Comparison of ENCODE assay signal across 9 cellular contexts in genomic region chr1:38728176-38728908, GRCh38.
DNase-seq lines count a peak whose midpoint lies in the region; ATAC-seq and TF ChIP-seq lines count a peak whose summit lies in the region.
"Had no signal": no experiment of that assay in that cellular context is flagged by ENCODE, and none has a peak within 500 bp of the region (broad histone marks: within the 10 kb centered on the region; RNA-seq: fewer than 3 reads in every experiment).

No MANE protein-coding gene starts in this region.

- H3K27me3 ChIP-seq in kidney epithelial cell (ENCODE audit: control insufficient read depth, insufficient read depth, low read length) = peaks cover 16% of the 10 kb centered on the region

- no peaks in the 10 kb centered on the region for H3K36me3 ChIP-seq in kidney epithelial cell (ENCODE audit: control insufficient read depth, insufficient read depth, low read length)

- no peaks in the 10 kb centered on the region for H3K36me3 Mint-ChIP-seq in activated CD4-positive, alpha-beta T cell treated with anti-CD3 and anti-CD28 coated beads for 36 hours (ENCODE audit: low read depth)
- no peaks in the 10 kb centered on the region for H3K36me3 Mint-ChIP-seq in activated CD4-positive, alpha-beta T cell treated with anti-CD3 and anti-CD28 coated beads, Interleukin-2, amount 10 ng/mL, durations not matched to agents 24 days and 14 days (ENCODE audit: low read depth)
- no peaks in the 10 kb centered on the region for H3K36me3 Mint-ChIP-seq in type B pancreatic cell
- H3K36me3 Mint-ChIP-seq in activated naive CD4-positive, alpha-beta T cell treated with anti-CD3 and anti-CD28 coated beads, Interleukin-2, amount 10 ng/mL, durations not matched to agents 7 days and 5 days = no peaks in the 10 kb centered on the region

- H3K4me1 Mint-ChIP-seq in activated CD4-positive, alpha-beta T cell treated with anti-CD3 and anti-CD28 coated beads for 36 hours = no peaks in the 10 kb centered on the region
- no peaks in the 10 kb centered on the region for H3K4me1 Mint-ChIP-seq in activated CD4-positive, alpha-beta T cell treated with anti-CD3 and anti-CD28 coated beads, Interleukin-2, amount 10 ng/mL, durations not matched to agents 24 days and 14 days
- H3K4me1 Mint-ChIP-seq in type B pancreatic cell (ENCODE audit: unreplicated experiment) = peaks cover 27% of the 10 kb centered on the region
- H3K4me1 Mint-ChIP-seq in activated naive CD4-positive, alpha-beta T cell treated with anti-CD3 and anti-CD28 coated beads, Interleukin-2, amount 10 ng/mL, durations not matched to agents 7 days and 5 days = no peaks in the 10 kb centered on the region

- peak; percentile 49 for ATAC-seq in activated CD4-positive, alpha-beta T cell treated with anti-CD3 and anti-CD28 coated beads for 36 hours

- H3K9me3 Mint-ChIP-seq in activated CD4-positive, alpha-beta T cell treated with anti-CD3 and anti-CD28 coated beads for 36 hours (ENCODE audit: low read depth) = no peaks in the 10 kb centered on the region
- H3K9me3 Mint-ChIP-seq in activated CD4-positive, alpha-beta T cell treated with anti-CD3 and anti-CD28 coated beads, Interleukin-2, amount 10 ng/mL, durations not matched to agents 24 days and 14 days = no peaks in the 10 kb centered on the region
- no peaks in the 10 kb centered on the region for H3K9me3 Mint-ChIP-seq in type B pancreatic cell
- H3K9me3 Mint-ChIP-seq in activated naive CD4-positive, alpha-beta T cell treated with anti-CD3 and anti-CD28 coated beads, Interleukin-2, amount 10 ng/mL, durations not matched to agents 7 days and 5 days = no peaks in the 10 kb centered on the region

- H3K4me3 ChIP-seq in kidney epithelial cell (ENCODE audit: low read depth, low read length) = no peak overlapping the region
- H3K4me3 ChIP-seq in lower leg skin (ENCODE audit: low read depth, poor library complexity, severe bottlenecking) = no peak overlapping the region

- no peak for TF ChIP-seq POLR2A in lower leg skin (IDR thresholded peaks at IDR 0.05)

- no peak for TF ChIP-seq CTCF in kidney epithelial cell (IDR thresholded peaks at IDR 0.05; ENCODE audit: insufficient read depth, low read length, poor library complexity, severe bottlenecking)
- TF ChIP-seq CTCF in type B pancreatic cell (conservative IDR thresholded peaks at IDR 0.05) = no peak
- TF ChIP-seq CTCF in lower leg skin (IDR thresholded peaks at IDR 0.05) = no peak

- peak; percentile 25 for DNase-seq in activated CD4-positive, alpha-beta T cell treated with anti-CD3 and anti-CD28 coated beads for 36 hours
- DNase-seq in activated CD4-positive, alpha-beta T cell treated with anti-CD3 and anti-CD28 coated beads, Interleukin-2, amount 10 ng/mL, durations not matched to agents 24 days and 14 days = no peak
- peak; percentile 10 for DNase-seq in cerebellar cortex (ENCODE audit: low spot score)
- peak; percentile 18 for DNase-seq in kidney epithelial cell (ENCODE audit: low read depth)
- DNase-seq in type B pancreatic cell (ENCODE audit: extremely low spot score, unreplicated experiment) = no peak
- DNase-seq in activated naive CD4-positive, alpha-beta T cell treated with anti-CD3 and anti-CD28 coated beads, Interleukin-2, amount 10 ng/mL, durations not matched to agents 7 days and 5 days = no peak
- no peak for DNase-seq in lower leg skin (ENCODE audit: low spot score in 2 of 2)
- DNase-seq in SKM-1 treated with dmso at 0.1 percent for 144 hours (lab: John Stamatoyannopoulos, UW; ENCODE audit: unreplicated experiment) = no peak
- DNase-seq: stimulated activated naive CD4-positive, alpha-beta T cell had no signal

- H3K27ac Mint-ChIP-seq in activated CD4-positive, alpha-beta T cell treated with anti-CD3 and anti-CD28 coated beads for 36 hours = no peak overlapping the region
- H3K27ac Mint-ChIP-seq in activated CD4-positive, alpha-beta T cell treated with anti-CD3 and anti-CD28 coated beads, Interleukin-2, amount 10 ng/mL, durations not matched to agents 24 days and 14 days = no peak overlapping the region
- H3K27ac Mint-ChIP-seq in type B pancreatic cell = no peak overlapping the region
- H3K27ac Mint-ChIP-seq in activated naive CD4-positive, alpha-beta T cell treated with anti-CD3 and anti-CD28 coated beads, Interleukin-2, amount 10 ng/mL, durations not matched to agents 7 days and 5 days = no peak overlapping the region

- WGBS in lower leg skin, 2 donors = 13 to 17% methylated on average over 14 of the region's 14 CpGs

- POLR2A ChIA-PET in activated CD4-positive, alpha-beta T cell treated with anti-CD3 and anti-CD28 coated beads for 36 hours (lab: Charles Lee) = no interaction called here

- H3K4me3 Mint-ChIP-seq in activated CD4-positive, alpha-beta T cell treated with anti-CD3 and anti-CD28 coated beads for 36 hours = no peak overlapping the region
- H3K4me3 Mint-ChIP-seq in activated CD4-positive, alpha-beta T cell treated with anti-CD3 and anti-CD28 coated beads, Interleukin-2, amount 10 ng/mL, durations not matched to agents 24 days and 14 days = no peak overlapping the region
- peak overlapping the region; percentile 30 for H3K4me3 Mint-ChIP-seq in type B pancreatic cell
- no peak overlapping the region for H3K4me3 Mint-ChIP-seq in activated naive CD4-positive, alpha-beta T cell treated with anti-CD3 and anti-CD28 coated beads, Interleukin-2, amount 10 ng/mL, durations not matched to agents 7 days and 5 days

- intact Hi-C loops in activated CD4-positive, alpha-beta T cell treated with anti-CD3 and anti-CD28 coated beads for 36 hours (cut with DNase I, micrococcal nuclease) = no loop called here
- intact Hi-C loops in activated CD4-positive, alpha-beta T cell treated with anti-CD3 and anti-CD28 coated beads, Interleukin-2, amount 10 ng/mL, durations not matched to agents 24 days and 14 days (cut with micrococcal nuclease) = no loop called here
- intact Hi-C loops in lower leg skin (cut with DNase I; ENCODE audit: low total_unique reads) = loop anchor here (2.0 kb wide), 1 partner anchor 56 kb away; no protein-coding TSS in a partner anchor

- peaks cover 64% of the 10 kb centered on the region for H3K27me3 Mint-ChIP-seq in activated CD4-positive, alpha-beta T cell treated with anti-CD3 and anti-CD28 coated beads for 36 hours
- peaks cover 76% of the 10 kb centered on the region for H3K27me3 Mint-ChIP-seq in activated CD4-positive, alpha-beta T cell treated with anti-CD3 and anti-CD28 coated beads, Interleukin-2, amount 10 ng/mL, durations not matched to agents 24 days and 14 days
- H3K27me3 Mint-ChIP-seq in type B pancreatic cell = peaks cover 92% of the 10 kb centered on the region
- H3K27me3 Mint-ChIP-seq in activated naive CD4-positive, alpha-beta T cell treated with anti-CD3 and anti-CD28 coated beads, Interleukin-2, amount 10 ng/mL, durations not matched to agents 7 days and 5 days = peaks cover 59% of the 10 kb centered on the region

- CTCF ChIA-PET in activated CD4-positive, alpha-beta T cell treated with anti-CD3 and anti-CD28 coated beads for 36 hours (lab: Charles Lee) = interaction anchor here (0.5 to 1.1 kb wide), 4 partner anchors 7 to 1948 kb away, joined by 3 to 6 read pairs (median 4); no protein-coding TSS in a partner anchor
- CTCF ChIA-PET in activated naive CD4-positive, alpha-beta T cell treated with anti-CD3 and anti-CD28 coated beads, Interleukin-2, amount 10 ng/mL, durations not matched to agents 7 days and 5 days (lab: Charles Lee) = no interaction called here

Comparison
In these comparisons a context has a peak if more than half of its experiments do, and no peak if none do; other contexts are left out.
1. DNase-seq: peak in activated CD4-positive, alpha-beta T cell treated with anti-CD3 and anti-CD28 coated beads for 36 hours (single experiment), cerebellar cortex (single experiment) and kidney epithelial cell (single experiment); none in activated CD4-positive, alpha-beta T cell treated with anti-CD3 and anti-CD28 coated beads, Interleukin-2, amount 10 ng/mL, durations not matched to agents 24 days and 14 days (single experiment), type B pancreatic cell (single experiment), activated naive CD4-positive, alpha-beta T cell treated with anti-CD3 and anti-CD28 coated beads, Interleukin-2, amount 10 ng/mL, durations not matched to agents 7 days and 5 days (single experiment), lower leg skin (0 of 2) and SKM-1 treated with dmso at 0.1 percent for 144 hours (single experiment).